8 cellular contexts compared by ENCODE assay signal in genomic region chr12:120725659-120726509, GRCh38. TPM values are rescaled to one million over a fixed set of nuclear protein-coding genes. Genes with fewer than 3 reads are reported as not detected.
DNase-seq lines count a peak whose midpoint lies in the region; ATAC-seq, FAIRE-seq and TF ChIP-seq lines count a peak whose summit lies in the region.

TSS of gene ACADS (plus strand) at chr12:120725826. CDS start at chr12:120725886, 60 bp downstream.

- intact Hi-C loops in kidney (cut with DNase I): no loop called here

- H3K4me1 ChIP-seq in kidney (ENCODE audit: control insufficient read depth in 1 of 2, insufficient read depth in 1 of 2, low read depth in 1 of 2, low read length in 2 of 2): peaks cover 10 to 11% of the 10 kb centered on the region in 2 donors

- H3K36me3 Mint-ChIP-seq in central memory CD8-positive, alpha-beta T cell (ENCODE audit: insufficient read depth): peaks cover 14% of the 10 kb centered on the region

- no peaks in the 10 kb centered on the region for H3K27me3 Mint-ChIP-seq in central memory CD8-positive, alpha-beta T cell

- ATAC-seq in GM18907 (IDR thresholded peaks at IDR 0.05; ENCODE audit: unreplicated experiment) (peak; percentile 93), HG03135 (IDR thresholded peaks at IDR 0.05; ENCODE audit: unreplicated experiment) (peak; percentile 90)
- peak; percentile 100 for ATAC-seq in central memory CD8-positive, alpha-beta T cell (replicated peaks; ENCODE audit: extremely low read depth, poor library complexity, severe bottlenecking)

- peak within 1 kb of the TSS; percentile 38 to 87 for H3K9ac ChIP-seq in kidney (ENCODE audit: low read length in 2 of 2)

- no peak for FAIRE-seq in kidney (lab: Jason Lieb, UNC)

- H3K9me3 Mint-ChIP-seq in central memory CD8-positive, alpha-beta T cell: no peaks in the 10 kb centered on the region

- peak; percentile 99 for DNase-seq in AG08395 (ENCODE audit: low spot score)
- peak; percentile 72 for DNase-seq in NCI-H226
- DNase-seq in activated CD4-positive, CD25-positive, alpha-beta regulatory T cell treated with anti-CD3 and anti-CD28 coated beads, Interleukin-2, amount 50 U/mL, for 16 hours (ENCODE audit: low read depth, low spot score): peak; percentile 74
- peak; percentile 74 to 84 for DNase-seq in central memory CD8-positive, alpha-beta T cell (ENCODE audit: low spot score in 2 of 2)
- peak; percentile 96 for DNase-seq in kidney
- peak; percentile 76 to 89 for DNase-seq in stimulated activated CD4-positive, alpha-beta T cell treated with anti-CD3 and anti-CD28 coated beads, Interleukin-15, amount 100 ng/mL, for 1 hour (ENCODE audit: low read depth in 1 of 2, low spot score in 1 of 2)

- peak within 1 kb of the TSS; percentile 85 for H3K27ac Mint-ChIP-seq in central memory CD8-positive, alpha-beta T cell (ENCODE audit: low read depth)

- peak within 1 kb of the TSS; percentile 48 to 82 for H3K4me3 ChIP-seq in kidney (ENCODE audit: low read length in 2 of 2)

- peaks cover 16% of the 10 kb centered on the region for H3K4me1 Mint-ChIP-seq in central memory CD8-positive, alpha-beta T cell

- peak within 1 kb of the TSS; percentile 88 for H3K4me3 Mint-ChIP-seq in central memory CD8-positive, alpha-beta T cell

- TF ChIP-seq CTCF in kidney (IDR thresholded peaks at IDR 0.05; ENCODE audit: borderline replicate concordance, extremely low read depth, insufficient read depth): no peak

- no peaks in the 10 kb centered on the region for H3K9me3 ChIP-seq in kidney (ENCODE audit: control insufficient read depth in 1 of 2, low read length in 2 of 2)

- peaks cover 21 to 28% of the 10 kb centered on the region in 2 donors for H3K36me3 ChIP-seq in kidney (ENCODE audit: control insufficient read depth in 1 of 2, insufficient read depth in 2 of 2, low read length in 2 of 2)

- peak within 1 kb of the TSS; percentile 39 to 70 for H3K27ac ChIP-seq in kidney (ENCODE audit: low read depth in 2 of 2, low read length in 2 of 2)

RNA-seq across cellular contexts. Expression of gene ACADS, which starts in this region (rescaled TPM):
- total RNA-seq in kidney: 24.4 TPM
- 133 TPM for polyA plus RNA-seq in kidney (ENCODE audit: insufficient read depth, low read depth, low replicate concordance)

Comparison
In these comparisons a context has a peak if more than half of its experiments do, and no peak if none do; other contexts are left out.
1. Peak in every context shown above with its lines: DNase-seq, ATAC-seq, H3K4me3 ChIP-seq and H3K27ac ChIP-seq.